Comparison of ENCODE assay signal across 8 cellular contexts in genomic region chr16:70381604-70382342, GRCh38. TPM values are rescaled to one million over a fixed set of nuclear protein-coding genes. Genes with fewer than 3 reads are reported as not detected.
DNase-seq lines count a peak whose midpoint lies in the region; ATAC-seq, FAIRE-seq and TF ChIP-seq lines count a peak whose summit lies in the region.

No MANE protein-coding gene starts in this region.

- peaks cover 31% of the 10 kb centered on the region for H3K79me2 ChIP-seq in MM.1S (ENCODE audit: low read length)
- H3K79me2 ChIP-seq in H1 (ENCODE audit: control insufficient read depth in 1 of 2, insufficient read depth in 2 of 2, low read length in 2 of 2) = peaks cover 0 to 13% of the 10 kb centered on the region in 2 experiments; a peak in 2 of 4 replicates

- peaks cover 3% of the 10 kb centered on the region for H3K27me3 Mint-ChIP-seq in neural crest cell (ENCODE audit: low read depth)

- H3K4me3 ChIP-seq in GM12864 (ENCODE audit: low read depth, low read length) (peak overlapping the region; percentile 87), MM.1S (ENCODE audit: low read length) (peak overlapping the region; percentile 99), H1 (ENCODE audit: extremely low read depth in 1 of 4, insufficient read depth in 2 of 4, low read depth in 3 of 4, low read length in 4 of 4) (peak overlapping the region; percentile 48 to 94 (median 86)), WERI-Rb-1 (ENCODE audit: low read depth, low read length) (no peak overlapping the region)

- no peaks in the 10 kb centered on the region for H4K20me1 ChIP-seq in MM.1S (ENCODE audit: insufficient read depth, low read length)
- no peaks in the 10 kb centered on the region for H4K20me1 ChIP-seq in H1 (replicated peaks in 1 of 2; ENCODE audit: control insufficient read depth in 1 of 2, insufficient read depth in 2 of 2, low read length in 2 of 2)

- peaks cover 11% of the 10 kb centered on the region for H3K4me1 Mint-ChIP-seq in neural crest cell

- peak overlapping the region; percentile 68 for H3K9ac ChIP-seq in MM.1S (ENCODE audit: low read length)
- H3K9ac ChIP-seq in H1 (replicated peaks in 1 of 4; ENCODE audit: extremely low read depth in 1 of 4, low read depth in 3 of 4, low read length in 3 of 4) = peak overlapping the region; percentile 15 to 65 (median 56); a peak in 6 of 7 replicates

- TF ChIP-seq CTCF in GM12864 (IDR thresholded peaks at IDR 0.05; ENCODE audit: low read depth, low read length, missing control alignments) = no peak
- no peak for TF ChIP-seq CTCF in MM.1S (IDR thresholded peaks at IDR 0.05; ENCODE audit: low read length)
- no peak for TF ChIP-seq CTCF in H1 (IDR thresholded peaks at IDR 0.05; ENCODE audit: control extremely low read depth in 1 of 3, insufficient read depth in 1 of 3, low read depth in 1 of 3, low read length in 3 of 3)
- no peak for TF ChIP-seq CTCF in neural crest cell (conservative IDR thresholded peaks at IDR 0.05)
- TF ChIP-seq CTCF in WERI-Rb-1 (IDR thresholded peaks at IDR 0.05; ENCODE audit: low read depth, low read length) = no peak

- H3F3A ChIP-seq in MM.1S (ENCODE audit: insufficient read depth, low read length) = peaks cover 16% of the 10 kb centered on the region

- H3K9me3 Mint-ChIP-seq in neural crest cell = no peaks in the 10 kb centered on the region

- H3K9me2 ChIP-seq in MM.1S (replicated peaks; ENCODE audit: insufficient read depth, low read length) = no peaks in the 10 kb centered on the region

- FAIRE-seq in H1 (lab: Jason Lieb, UNC) = no peak

- H4K5ac ChIP-seq in H1 (ENCODE audit: insufficient read length, low read depth, low read length) = peak overlapping the region; percentile 87

- CTCF ChIA-PET in H1 (lab: Charles Lee; ENCODE audit: partially characterized antibody) = interaction anchor here (0.9 to 13.5 kb wide), 8 partner anchors 9 to 144 kb away, joined by 3 to 117 read pairs (median 4); partner anchors contain the start of genes COG4 and FCSK

- H3K4me1 ChIP-seq in MM.1S (ENCODE audit: low read length) = no peaks in the 10 kb centered on the region
- H3K4me1 ChIP-seq in H1 (replicated peaks in 1 of 4; ENCODE audit: control insufficient read depth in 3 of 4, insufficient read depth in 4 of 4, low read length in 3 of 4) = peaks cover 0 to 3% (median 0%) of the 10 kb centered on the region in 4 experiments; a peak in 2 of 7 replicates

- no peak overlapping the region for H2AK5ac ChIP-seq in H1 (ENCODE audit: low read depth, low read length)

- H3K23me2 ChIP-seq in H1 (ENCODE audit: low read depth, low read length) = peaks cover 12% of the 10 kb centered on the region; the same call in 1 of the 2 replicates

- H2BK120ac ChIP-seq in H1 (replicated peaks; ENCODE audit: low read depth, low read length) = no peak overlapping the region

- no peak for DNase-seq in GM12864 (ENCODE audit: low read depth)
- DNase-seq in MM.1S = no peak
- no peak for DNase-seq in H1 (ENCODE audit: low read depth in 1 of 2, low spot score in 2 of 2)
- no peak for DNase-seq in neural crest cell (ENCODE audit: low read depth, low spot score)
- DNase-seq in H4 (ENCODE audit: low spot score) = no peak
- no peak for DNase-seq in kidney tubule cell (ENCODE audit: low spot score)
- DNase-seq in WERI-Rb-1 = no peak

- H3K4me2 ChIP-seq in MM.1S (ENCODE audit: low read depth, low read length) (peak overlapping the region; percentile 94), H1 (ENCODE audit: insufficient read depth in 1 of 2, low read depth in 2 of 2, low read length in 2 of 2) (peak overlapping the region; percentile 79 to 94)

- WGBS in H1 (ENCODE audit: extremely low coverage in 1 of 2, insufficient coverage in 1 of 2, insufficient read length in 1 of 2, insufficient replicate concordance in 2 of 2, low coverage in 1 of 2, low lambda C conversion rate in 2 of 2, missing lambda C conversion rate in 1 of 2), 2 experiments = 14% methylated on average over 45 of the region's 47 CpGs; no CpG with 5 or more reads in 1 of the 2 experiments

- H2AFZ ChIP-seq in MM.1S (ENCODE audit: low read length) (peak overlapping the region; percentile 89), H1 (ENCODE audit: low read length) (peak overlapping the region; percentile 31; the same call in 1 of the 2 replicates)

- H2BK15ac ChIP-seq in H1 (ENCODE audit: low read length) = no peak overlapping the region

- H2BK20ac ChIP-seq in H1 (ENCODE audit: low read length) = no peak overlapping the region

- H3K27me3 ChIP-seq in MM.1S (replicated peaks; ENCODE audit: insufficient read depth, low read length) (no peaks in the 10 kb centered on the region), H1 (replicated peaks in 1 of 4; ENCODE audit: control insufficient read depth in 3 of 4, extremely low read depth in 1 of 4, insufficient read depth in 3 of 4, low read length in 3 of 4) (no peaks in the 10 kb centered on the region), WERI-Rb-1 (ENCODE audit: insufficient read depth, low read depth, severe bottlenecking) (no peaks in the 10 kb centered on the region)

- no peak for ATAC-seq in GM21528 (IDR thresholded peaks at IDR 0.05; ENCODE audit: low FRiP score, unreplicated experiment)

- H3K23ac ChIP-seq in H1 (ENCODE audit: insufficient read length) = no peak overlapping the region

- peak overlapping the region; percentile 86 for H4K91ac ChIP-seq in H1 (replicated peaks; ENCODE audit: insufficient read length, low read length)

- peaks cover 16% of the 10 kb centered on the region for H3K36me3 Mint-ChIP-seq in neural crest cell (ENCODE audit: low read depth)

- POLR2A ChIA-PET in H1 (lab: Charles Lee; ENCODE audit: partially characterized antibody) = interaction anchor here (0.6 to 5.1 kb wide), 43 partner anchors 8 to 286 kb away, joined by 3 to 37 read pairs (median 7); partner anchors contain the start of genes AARS1, COG4, DDX19A and DDX19B

- H2BK5ac ChIP-seq in H1 (ENCODE audit: low read depth, low read length) = peak overlapping the region; percentile 93; the same call in 1 of the 2 replicates

- peak overlapping the region; percentile 87 for H3K56ac ChIP-seq in H1 (replicated peaks; ENCODE audit: insufficient read length, low read depth, low read length)

- H3K14ac ChIP-seq in H1 (ENCODE audit: insufficient read length) = no peak overlapping the region

- TF ChIP-seq RAD21 in H1 (IDR thresholded peaks at IDR 0.05 in 1 of 2, conservative IDR thresholded peaks at IDR 0.05 in 1 of 2; ENCODE audit: low read depth in 2 of 2, low read length in 2 of 2) = no peak

- TF ChIP-seq EP300 in H1 (IDR thresholded peaks at IDR 0.05; ENCODE audit: borderline replicate concordance in 1 of 2, low read depth in 2 of 2, low read length in 2 of 2) = no peak

- H3K36me3 ChIP-seq in MM.1S (replicated peaks; ENCODE audit: insufficient read depth, low read length) = no peaks in the 10 kb centered on the region
- H3K36me3 ChIP-seq in H1 (ENCODE audit: control insufficient read depth in 2 of 4, insufficient read depth in 4 of 4, low read length in 3 of 4) = peaks cover 0 to 10% (median 3%) of the 10 kb centered on the region in 4 experiments; a peak in 7 of 8 replicates
- H3K36me3 ChIP-seq in WERI-Rb-1 = peaks cover 88% of the 10 kb centered on the region

- no peak overlapping the region for H2BK12ac ChIP-seq in H1 (ENCODE audit: low read depth, low read length)

- peak in 1 of 2 experiments; percentile 13; a peak in 2 of 3 replicates for TF ChIP-seq POLR2A in H1 (IDR thresholded peaks at IDR 0.05; ENCODE audit: control extremely low read depth in 1 of 2, low read depth in 2 of 2, low read length in 2 of 2)

- peak overlapping the region; percentile 94 for H3K4me3 Mint-ChIP-seq in neural crest cell

- H3K9me3 ChIP-seq in MM.1S (replicated peaks; ENCODE audit: insufficient read depth, low read length) (no peaks in the 10 kb centered on the region), H1 (ENCODE audit: insufficient read depth in 2 of 2, low read depth in 1 of 2, low read length in 1 of 2) (no peaks in the 10 kb centered on the region), WERI-Rb-1 (ENCODE audit: severe bottlenecking) (no peaks in the 10 kb centered on the region)

- peak overlapping the region; percentile 94; the same call in 1 of the 2 replicates for H3K27ac ChIP-seq in MM.1S (ENCODE audit: low read length)
- peak overlapping the region; percentile 25; the same call in 1 of the 2 replicates for H3K27ac ChIP-seq in H1 (ENCODE audit: low read depth, low read length)
- no peak overlapping the region for H3K27ac ChIP-seq in WERI-Rb-1

- peak overlapping the region; percentile 54 for H3K27ac Mint-ChIP-seq in neural crest cell (ENCODE audit: unreplicated experiment)

- no peak overlapping the region for H3K4ac ChIP-seq in H1 (replicated peaks; ENCODE audit: insufficient read length, low read depth, low read length)

- peak overlapping the region; percentile 91 for H4K8ac ChIP-seq in H1 (ENCODE audit: extremely low read depth, insufficient read depth, low read length)

- H3K18ac ChIP-seq in H1 (ENCODE audit: extremely low read depth, low read length) = peak overlapping the region; percentile 90

- H3K79me1 ChIP-seq in H1 (ENCODE audit: low read depth, low read length) = no peaks in the 10 kb centered on the region

TF ChIP-seq in H1, 55 proteins besides CTCF, POLR2A, EP300 and RAD21 (continues in another document):
- TF ChIP-seq NANOG (IDR thresholded peaks at IDR 0.05; ENCODE audit: insufficient read depth, low read depth, low read length, poor library complexity, severe bottlenecking) = peak; percentile 43

RNA-seq across cellular contexts. Expression of gene DDX19A, which starts 35.1 kb away (rescaled TPM):
- 50.3 and 50.8 TPM in 2 replicates for total RNA-seq in H1 (2021; fragmentation: NEBNext Ultra II Directional; extraction: Animal tissue kit (Norgen Biotek cat#: 25700))
- polyA plus RNA-seq in H1 (2011; rRNA removed) = 27.9 and 30.7 TPM in 2 replicates
- 47.6 TPM for polyA plus RNA-seq in H1 (2011; cell fraction: cytosol; rRNA removed)
- polyA plus RNA-seq in H1 (2011; cell fraction: nucleus; rRNA removed) = 31.2 TPM
- polyA plus RNA-seq in H1 (2012, experiment 1 of 2) = 38.5 to 47.8 TPM (median 41.1 TPM) in 4 replicates
- polyA plus RNA-seq in H1 (2012, experiment 2 of 2) = 31.1 TPM
- polyA plus RNA-seq in H1 (2013, experiment 1 of 2) = 30.0 TPM
- polyA plus RNA-seq in H1 (2013, experiment 2 of 2) = 31.2 TPM
- polyA minus RNA-seq in H1 (2011; rRNA and poly(A)+ RNA removed) = 54.7 and 67.1 TPM in 2 replicates
- polyA minus RNA-seq in H1 (2011; cell fraction: cytosol; rRNA and poly(A)+ RNA removed) = 40.7 TPM
- polyA minus RNA-seq in H1 (2011; cell fraction: nucleus; rRNA and poly(A)+ RNA removed) = 33.1 TPM
- total RNA-seq in neural crest cell = 55.2 and 61.8 TPM in 2 replicates
- total RNA-seq in H4 (2014; rRNA removed; shearing (Covaris generic)) = 31.3 and 31.4 TPM in 2 replicates

RNA-seq across cellular contexts. Expression of gene ST3GAL2, which starts 57.1 kb away (rescaled TPM):
- total RNA-seq in H1 (2021; fragmentation: NEBNext Ultra II Directional; extraction: Animal tissue kit (Norgen Biotek cat#: 25700)) = 39.3 and 39.7 TPM in 2 replicates
- polyA plus RNA-seq in H1 (2011; rRNA removed) = 14.4 and 30.5 TPM in 2 replicates
- polyA plus RNA-seq in H1 (2011; cell fraction: cytosol; rRNA removed) = 16.9 TPM
- polyA plus RNA-seq in H1 (2011; cell fraction: nucleus; rRNA removed) = 28.1 TPM
- polyA plus RNA-seq in H1 (2012, experiment 1 of 2) = 19.3 to 24.6 TPM (median 22.0 TPM) in 4 replicates
- 19.9 TPM for polyA plus RNA-seq in H1 (2012, experiment 2 of 2)
- polyA plus RNA-seq in H1 (2013, experiment 1 of 2) = 26.7 TPM
- polyA plus RNA-seq in H1 (2013, experiment 2 of 2) = 27.0 TPM
- 33.4 and 49.9 TPM in 2 replicates for polyA minus RNA-seq in H1 (2011; rRNA and poly(A)+ RNA removed)
- polyA minus RNA-seq in H1 (2011; cell fraction: cytosol; rRNA and poly(A)+ RNA removed) = 43.4 TPM
- 43.8 TPM for polyA minus RNA-seq in H1 (2011; cell fraction: nucleus; rRNA and poly(A)+ RNA removed)
- 37.5 and 41.8 TPM in 2 replicates for total RNA-seq in neural crest cell
- total RNA-seq in H4 (2014; rRNA removed; shearing (Covaris generic)) = 20.8 and 30.6 TPM in 2 replicates
